Comparison of ENCODE assay signal across 16 cellular contexts in the genomic region with DNA sequence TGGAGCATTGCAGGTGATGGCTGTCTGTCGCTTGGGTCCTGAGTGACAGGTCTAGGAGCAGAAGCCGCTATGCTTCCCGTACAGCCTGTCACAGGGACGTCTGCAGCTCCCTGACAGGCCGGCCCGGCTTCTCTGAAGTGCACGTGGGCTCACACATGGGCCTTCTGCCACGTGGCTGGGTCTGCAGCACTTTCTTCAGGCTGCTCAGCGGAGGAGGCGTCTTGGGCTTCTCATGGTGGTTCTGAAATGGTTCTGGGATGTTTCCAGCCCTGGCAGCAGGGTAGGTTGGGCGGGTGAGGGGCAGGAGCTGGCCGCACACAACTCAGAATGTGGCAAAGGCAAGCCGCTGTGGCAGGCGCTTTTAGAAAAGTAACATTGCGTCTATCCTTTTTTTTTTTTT.
DNase-seq lines count a peak whose midpoint lies in the region; ATAC-seq lines count a peak whose summit lies in the region.
"Had no signal": no experiment of that assay in that cellular context is flagged by ENCODE, and none has a peak within 500 bp of the region (broad histone marks: within the 10 kb centered on the region; RNA-seq: fewer than 3 reads in every experiment).

No MANE protein-coding gene starts in this region.

- DNase-seq in Ammon's horn (ENCODE audit: low spot score) (peak; percentile 61), amygdala (lab: John Stamatoyannopoulos, UW) (peak in 32 of 56 donors; percentile 5 to 79 (median 38)), inferior parietal cortex (ENCODE audit: extremely low spot score) (peak; percentile 16), occipital lobe (lab: John Stamatoyannopoulos, UW) (peak; percentile 43), RPMI8226 (no peak)
- DNase-seq: DMS79, KBM-7, NCI-H1092 treated with DMSO at 0.1 percent for 48 hours, NCI-H146, NCI-H2029 treated with DMSO at 0.1 percent for 48 hours, NCI-H524 treated with DMSO at 0.1 percent for 48 hours, NCI-H82 had no signal

- no peak for ATAC-seq in GM21529 (IDR thresholded peaks at IDR 0.05; ENCODE audit: unreplicated experiment)
- ATAC-seq in esophagus mucosa = no peak
- ATAC-seq: Panc1, SK-N-SH treated with all-trans-retinoic acid at 6 μM for 48 hours had no signal
